In the genomic region with DNA sequence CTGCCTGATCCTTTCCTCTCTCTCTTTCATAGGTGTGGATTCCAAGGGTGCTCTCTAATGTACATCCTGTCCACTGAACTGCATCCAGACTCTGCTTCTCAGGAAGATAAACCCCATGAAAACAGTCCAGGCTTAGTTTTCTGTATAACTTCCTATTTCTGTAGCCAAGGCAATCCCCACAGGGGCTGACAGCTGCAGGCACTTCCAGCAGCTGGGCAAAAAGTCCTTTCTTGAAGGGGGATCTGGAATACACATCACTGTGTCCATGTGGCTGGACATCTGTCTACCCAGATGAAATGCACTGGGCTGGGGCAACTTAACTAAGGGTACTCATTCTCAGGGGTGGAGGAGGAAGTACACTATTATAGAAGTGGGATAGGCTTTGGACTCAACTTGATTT, we compare ENCODE assay signal across 21 cellular contexts.
DNase-seq lines count a peak whose midpoint lies in the region; ATAC-seq and TF ChIP-seq lines count a peak whose summit lies in the region.
"Had no signal": no experiment of that assay in that cellular context is flagged by ENCODE, and none has a peak within 500 bp of the region (broad histone marks: within the 10 kb centered on the region; RNA-seq: fewer than 3 reads in every experiment).

No MANE protein-coding gene starts in this region.

- CTCF ChIA-PET in MCF 10A (lab: Yijun Ruan, JAX) (interaction anchor here (0.6 to 1.2 kb wide), 2 partner anchors 17 to 58 kb away, joined by 3 to 6 read pairs; no protein-coding TSS in a partner anchor), mammary epithelial cell (lab: Charles Lee; ENCODE audit: low non-redundant PET) (no interaction called here), OCI-LY7 (lab: Charles Lee; ENCODE audit: unreplicated experiment) (no interaction called here)
- CTCF ChIA-PET in CD8-positive, alpha-beta memory T cell (lab: Charles Lee), result no interaction called here

- no peak overlapping the region for H3K9ac ChIP-seq in mammary epithelial cell (ENCODE audit: insufficient read depth, low read length)
- H3K9ac ChIP-seq: SK-N-SH had no signal

- H3K27ac ChIP-seq in breast epithelium, result peak overlapping the region; percentile 25 to 66
- H3K27ac ChIP-seq in mammary epithelial cell (ENCODE audit: insufficient read depth, low read depth, low read length), result no peak overlapping the region
- no peak overlapping the region for H3K27ac ChIP-seq in right cardiac atrium (ENCODE audit: low read length)
- H3K27ac ChIP-seq in upper lobe of right lung, result no peak overlapping the region
- no peak overlapping the region for H3K27ac ChIP-seq in OCI-LY7 (ENCODE audit: low read depth, low read length, poor library complexity, severe bottlenecking)
- no peak overlapping the region for H3K27ac ChIP-seq in CD8-positive, alpha-beta memory T cell (ENCODE audit: low read depth, low read length)
- H3K27ac ChIP-seq: Peyer's patch had no signal

- dilution Hi-C loops in mammary epithelial cell (cut with HindIII; ENCODE audit: low sequenced_read_pairs), result no loop called here

- H3K4me3 Mint-ChIP-seq in MCF 10A (ENCODE audit: unreplicated experiment), result no peak overlapping the region
- H3K4me3 Mint-ChIP-seq in CD8-positive, alpha-beta memory T cell, result no peak overlapping the region
- H3K4me3 Mint-ChIP-seq: CD4-positive, alpha-beta T cell had no signal

- ATAC-seq in right cardiac atrium (peak; percentile 28 to 40), upper lobe of right lung (peak; percentile 39), GM21576 (IDR thresholded peaks at IDR 0.05; ENCODE audit: unreplicated experiment) (no peak)
- ATAC-seq: GM12878, HepG2 had no signal

- peaks cover 3% of the 10 kb centered on the region for H3K4me1 Mint-ChIP-seq in MCF 10A (ENCODE audit: insufficient read depth, unreplicated experiment)
- no peaks in the 10 kb centered on the region for H3K4me1 Mint-ChIP-seq in CD8-positive, alpha-beta memory T cell

- no peak overlapping the region for H3K27ac Mint-ChIP-seq in MCF 10A (ENCODE audit: low read depth, unreplicated experiment)
- no peak overlapping the region for H3K27ac Mint-ChIP-seq in CD8-positive, alpha-beta memory T cell
- H3K27ac Mint-ChIP-seq: CD4-positive, alpha-beta T cell had no signal

- H3K27me3 Mint-ChIP-seq in MCF 10A (ENCODE audit: insufficient read depth, unreplicated experiment), result no peaks in the 10 kb centered on the region
- peaks cover 1 to 3% of the 10 kb centered on the region in 2 donors for H3K27me3 Mint-ChIP-seq in CD8-positive, alpha-beta memory T cell
- H3K27me3 Mint-ChIP-seq: CD4-positive, alpha-beta T cell had no signal

- H3K4me3 ChIP-seq in breast epithelium (no peak overlapping the region), mammary epithelial cell (replicated peaks in 1 of 3; ENCODE audit: insufficient read depth in 1 of 3, low read depth in 2 of 3, low read length in 3 of 3) (no peak overlapping the region), right cardiac atrium (ENCODE audit: low read length) (no peak overlapping the region), upper lobe of right lung (no peak overlapping the region), OCI-LY7 (ENCODE audit: low read depth, low read length, poor library complexity, severe bottlenecking) (no peak overlapping the region)
- H3K4me3 ChIP-seq in CD8-positive, alpha-beta memory T cell (ENCODE audit: low read length), result no peak overlapping the region
- H3K4me3 ChIP-seq: GM12878, Peyer's patch had no signal

- no peaks in the 10 kb centered on the region for H3K36me3 Mint-ChIP-seq in MCF 10A (ENCODE audit: insufficient read depth, unreplicated experiment)
- H3K36me3 Mint-ChIP-seq in CD8-positive, alpha-beta memory T cell, result peaks cover 0 to 6% (median 3%) of the 10 kb centered on the region in 3 donors

- no peaks in the 10 kb centered on the region for H3K9me2 ChIP-seq in OCI-LY7 (ENCODE audit: insufficient read depth, low read length)
- H3K9me2 ChIP-seq: SK-N-SH had no signal

- no peaks in the 10 kb centered on the region for H3K36me3 ChIP-seq in breast epithelium
- H3K36me3 ChIP-seq in mammary epithelial cell (ENCODE audit: insufficient read depth, low read length), result no peaks in the 10 kb centered on the region
- H3K36me3 ChIP-seq in upper lobe of right lung, result no peaks in the 10 kb centered on the region
- H3K36me3 ChIP-seq in OCI-LY7 (ENCODE audit: insufficient read depth, low read length), result no peaks in the 10 kb centered on the region
- no peaks in the 10 kb centered on the region for H3K36me3 ChIP-seq in CD8-positive, alpha-beta memory T cell (ENCODE audit: insufficient read depth, low read length)
- H3K36me3 ChIP-seq: BE2C, Peyer's patch had no signal

- H3K9me3 ChIP-seq in breast epithelium (no peaks in the 10 kb centered on the region), mammary epithelial cell (replicated peaks; ENCODE audit: insufficient read depth, low read length) (no peaks in the 10 kb centered on the region), right cardiac atrium (ENCODE audit: control insufficient read depth, low read length) (no peaks in the 10 kb centered on the region), upper lobe of right lung (no peaks in the 10 kb centered on the region), OCI-LY7 (ENCODE audit: low read length) (no peaks in the 10 kb centered on the region)
- no peaks in the 10 kb centered on the region for H3K9me3 ChIP-seq in CD8-positive, alpha-beta memory T cell (ENCODE audit: low read length)
- H3K9me3 ChIP-seq: BE2C, Peyer's patch, SK-N-SH had no signal

- DNase-seq in breast epithelium (ENCODE audit: low spot score in 2 of 2), result no peak
- DNase-seq in MCF 10A (ENCODE audit: unreplicated experiment), result no peak
- no peak for DNase-seq in mammary epithelial cell
- no peak for DNase-seq in right cardiac atrium
- no peak for DNase-seq in upper lobe of right lung
- DNase-seq in OCI-LY7 (ENCODE audit: low spot score), result no peak
- DNase-seq in CD8-positive, alpha-beta memory T cell, result no peak
- DNase-seq: BE2C; CD4-positive, alpha-beta T cell; DMS53; EL; KBM-7; NCI-H1417; NCI-H187; NCI-H2227 treated with DMSO at 0.1 percent for 48 hours; NCI-H510A treated with DMSO at 0.1 percent for 48 hours; Peyer's patch; SK-N-SH had no signal

- POLR2A ChIA-PET in MCF 10A (lab: Yijun Ruan, JAX) (no interaction called here), OCI-LY7 (lab: Charles Lee) (no interaction called here)
- POLR2A ChIA-PET in CD8-positive, alpha-beta memory T cell (lab: Charles Lee), result no interaction called here

- H3K9me3 Mint-ChIP-seq in MCF 10A (ENCODE audit: unreplicated experiment), result no peaks in the 10 kb centered on the region
- no peaks in the 10 kb centered on the region for H3K9me3 Mint-ChIP-seq in CD8-positive, alpha-beta memory T cell
- H3K9me3 Mint-ChIP-seq: CD4-positive, alpha-beta T cell had no signal

- TF ChIP-seq CTCF in breast epithelium (IDR thresholded peaks at IDR 0.05) (no peak), MCF 10A (IDR thresholded peaks at IDR 0.05; ENCODE audit: unreplicated experiment) (no peak), mammary epithelial cell (conservative IDR thresholded peaks at IDR 0.05 in 1 of 2, IDR thresholded peaks at IDR 0.05 in 1 of 2; ENCODE audit: extremely low read depth in 1 of 2, insufficient read depth in 1 of 2, low read depth in 1 of 2, low read length in 2 of 2) (no peak), upper lobe of right lung (IDR thresholded peaks at IDR 0.05) (no peak), OCI-LY7 (conservative IDR thresholded peaks at IDR 0.05; ENCODE audit: low read length) (no peak)

- no peak overlapping the region for H3K4me2 ChIP-seq in mammary epithelial cell (ENCODE audit: insufficient read depth, low read depth, low read length)
- no peak overlapping the region for H3K4me2 ChIP-seq in OCI-LY7 (ENCODE audit: low read length)
- H3K4me2 ChIP-seq: SK-N-SH had no signal

- H3K27me3 ChIP-seq in breast epithelium, result no peaks in the 10 kb centered on the region
- H3K27me3 ChIP-seq in mammary epithelial cell (ENCODE audit: insufficient read depth, low read length), result no peaks in the 10 kb centered on the region
- H3K27me3 ChIP-seq in right cardiac atrium (ENCODE audit: control insufficient read depth, insufficient read depth), result no peaks in the 10 kb centered on the region
- no peaks in the 10 kb centered on the region for H3K27me3 ChIP-seq in upper lobe of right lung
- H3K27me3 ChIP-seq in CD8-positive, alpha-beta memory T cell (ENCODE audit: insufficient read depth, low read length, poor library complexity, severe bottlenecking), result no peaks in the 10 kb centered on the region
- H3K27me3 ChIP-seq: BE2C, Peyer's patch had no signal

- no peaks in the 10 kb centered on the region for H3K4me1 ChIP-seq in breast epithelium
- H3K4me1 ChIP-seq in mammary epithelial cell (ENCODE audit: insufficient read depth, low read length), result peaks cover 13% of the 10 kb centered on the region
- no peaks in the 10 kb centered on the region for H3K4me1 ChIP-seq in right cardiac atrium (ENCODE audit: control insufficient read depth, insufficient read depth, low read length)
- H3K4me1 ChIP-seq in upper lobe of right lung, result no peaks in the 10 kb centered on the region
- no peaks in the 10 kb centered on the region for H3K4me1 ChIP-seq in OCI-LY7 (ENCODE audit: insufficient read depth, low read length, poor library complexity, severe bottlenecking)
- no peaks in the 10 kb centered on the region for H3K4me1 ChIP-seq in CD8-positive, alpha-beta memory T cell (ENCODE audit: insufficient read depth, low read length)
- H3K4me1 ChIP-seq: BE2C, Peyer's patch had no signal

- H3K79me2 ChIP-seq in mammary epithelial cell (ENCODE audit: insufficient read depth, low read length) (no peaks in the 10 kb centered on the region), OCI-LY7 (ENCODE audit: insufficient read depth, low read depth, low read length) (no peaks in the 10 kb centered on the region)

- in situ Hi-C loops in mammary epithelial cell (cut with MboI; ENCODE audit: low sequenced_read_pairs in 2 of 2), result loop anchor here in 1 of 2 donors (25.0 kb wide), 2 partner anchors 220 to 670 kb away; no protein-coding TSS in a partner anchor

- H4K20me1 ChIP-seq in mammary epithelial cell (ENCODE audit: insufficient read depth, low read length) (no peaks in the 10 kb centered on the region), OCI-LY7 (ENCODE audit: insufficient read depth, low read length) (no peaks in the 10 kb centered on the region)

- intact Hi-C loops in breast epithelium (cut with DNase I; ENCODE audit: low total_unique reads) (no loop called here), MCF 10A (cut with micrococcal nuclease) (no loop called here), mammary epithelial cell (cut with micrococcal nuclease) (no loop called here), right cardiac atrium (cut with DNase I) (loop anchor here in 1 of 4 donors (10.0 kb wide), 1 partner anchor 217 kb away; no protein-coding TSS in a partner anchor), upper lobe of right lung (cut with DNase I) (no loop called here), OCI-LY7 (cut with micrococcal nuclease; ENCODE audit: unreplicated experiment) (no loop called here)

- BruUV-seq in MCF 10A (replicated peaks; lab: Mats Ljungman, UMichigan), result no TSS peak
- BruUV-seq in mammary epithelial cell (replicated peaks; lab: Mats Ljungman, UMichigan), result no TSS peak
- BruUV-seq in OCI-LY7 (replicated peaks; lab: Mats Ljungman, UMichigan), result no TSS peak

- H2AFZ ChIP-seq in mammary epithelial cell (ENCODE audit: low read depth, low read length), result peak overlapping the region; percentile 69
- no peak overlapping the region for H2AFZ ChIP-seq in OCI-LY7 (ENCODE audit: low read length)

- no peak for TF ChIP-seq POLR2A in breast epithelium (IDR thresholded peaks at IDR 0.05)

Comparison
In these comparisons a context has a peak if more than half of its experiments do, and no peak if none do; other contexts are left out.
1. H3K27ac ChIP-seq: peak in breast epithelium (2 of 2); none in mammary epithelial cell (single experiment), right cardiac atrium (single experiment), upper lobe of right lung (single experiment), OCI-LY7 (single experiment) and CD8-positive, alpha-beta memory T cell (single experiment).